In genomic region chr17:57084802-57085447, GRCh38 we compare ENCODE assay signal across 1 cellular context.
TF ChIP-seq lines count a peak whose summit lies in the region.

Gene AKAP1 (plus strand): TSS chr17:57085246. CDS start chr17:57105465, 20,219 bp downstream.

TF ChIP-seq in HepG2, 621 proteins besides CTCF, POLR2A, EP300 and RAD21 (continued from another document and continues in another):
- TF ChIP-seq PLSCR1 (CRISPR knock-in tag; IDR thresholded peaks at IDR 0.05; ENCODE audit: borderline replicate concordance) (0 out of 2 replicates have a peak, but pooled peaks have one; percentile 18), PCBP1 (IDR thresholded peaks at IDR 0.05; ENCODE audit: borderline replicate concordance, low read depth, low read length) (no peak), RERE (CRISPR knock-in tag; IDR thresholded peaks at IDR 0.05; ENCODE audit: low read depth) (no peak; the same call in 1 of the 2 replicates), ZNF234 (CRISPR knock-in tag; conservative IDR thresholded peaks at IDR 0.05) (no peak; the same call in 1 of the 2 replicates), SNRNP70 (IDR thresholded peaks at IDR 0.05; ENCODE audit: low read depth, low read length) (no peak), PRDM10 (CRISPR knock-in tag; IDR thresholded peaks at IDR 0.05; ENCODE audit: low read depth) (peak; percentile 57), NFRKB (IDR thresholded peaks at IDR 0.05) (no peak), MYNN (CRISPR knock-in tag; IDR thresholded peaks at IDR 0.05; ENCODE audit: low read depth) (peak; percentile 80; the same call in 1 of the 2 replicates), RBFOX2 (IDR thresholded peaks at IDR 0.05; ENCODE audit: low read depth, low read length) (no peak), BRD4 (CRISPR knock-in tag; IDR thresholded peaks at IDR 0.05) (peak; percentile 70; the same call in 1 of the 2 replicates), ZNF10 (CRISPR knock-in tag; IDR thresholded peaks at IDR 0.05; ENCODE audit: borderline replicate concordance, low read depth) (no peak), ZNF12 (CRISPR knock-in tag; IDR thresholded peaks at IDR 0.05) (no peak; the same call in 1 of the 2 replicates), ZNF607 (CRISPR knock-in tag; IDR thresholded peaks at IDR 0.05; ENCODE audit: borderline replicate concordance) (peak; percentile 21; the same call in 1 of the 2 replicates), FOXA3 (CRISPR knock-in tag; IDR thresholded peaks at IDR 0.05) (peak; percentile 61), THAP7 (CRISPR knock-in tag; IDR thresholded peaks at IDR 0.05) (peak; percentile 53; the same call in 1 of the 2 replicates), CENPBD1 (CRISPR knock-in tag; IDR thresholded peaks at IDR 0.05; ENCODE audit: borderline replicate concordance, low read depth) (no peak), KMT2A (CRISPR knock-in tag; IDR thresholded peaks at IDR 0.05) (peak; percentile 92; the same call in 1 of the 2 replicates), PREB (CRISPR knock-in tag; IDR thresholded peaks at IDR 0.05) (no peak), NONO (IDR thresholded peaks at IDR 0.05) (no peak), NONO (CRISPR knock-in tag; conservative IDR thresholded peaks at IDR 0.05) (0 out of 2 replicates have a peak, but pooled peaks have one; percentile 63), ZSCAN25 (CRISPR knock-in tag; IDR thresholded peaks at IDR 0.05) (no peak), KLF11 (CRISPR knock-in tag; IDR thresholded peaks at IDR 0.05) (no peak; the same call in 1 of the 2 replicates), ZNF780A (CRISPR knock-in tag; IDR thresholded peaks at IDR 0.05) (no peak), MXD1 (CRISPR knock-in tag; IDR thresholded peaks at IDR 0.05) (no peak; the same call in 1 of the 2 replicates), ZFP1 (CRISPR knock-in tag; IDR thresholded peaks at IDR 0.05) (peak; percentile 64; the same call in 1 of the 2 replicates), ZFP91 (CRISPR knock-in tag; IDR thresholded peaks at IDR 0.05; ENCODE audit: borderline replicate concordance) (peak; percentile 24; the same call in 1 of the 2 replicates), ZMYM3 (CRISPR knock-in tag; IDR thresholded peaks at IDR 0.05) (peak; percentile 72), ZNF800 (CRISPR knock-in tag; IDR thresholded peaks at IDR 0.05) (no peak; the same call in 1 of the 2 replicates), IRF1 (CRISPR knock-in tag; IDR thresholded peaks at IDR 0.05; ENCODE audit: low read depth) (no peak), POLR2AphosphoS2 (IDR thresholded peaks at IDR 0.05; ENCODE audit: low read depth, low read length) (no peak), AKNA (CRISPR knock-in tag; IDR thresholded peaks at IDR 0.05; ENCODE audit: borderline replicate concordance) (no peak)
